Comparison of ENCODE assay signal across 1 cellular context in genomic region chr16:56861092-56861610, GRCh38.
TF ChIP-seq lines count a peak whose summit lies in the region.

No MANE protein-coding gene starts in this region.

TF ChIP-seq in HepG2, 621 proteins besides CTCF, POLR2A, EP300 and RAD21 (continues in another document):
- peak; percentile 43; the same call in 1 of the 2 replicates for TF ChIP-seq ZNF687 (CRISPR knock-in tag; IDR thresholded peaks at IDR 0.05)
- TF ChIP-seq NCOR1 (IDR thresholded peaks at IDR 0.05; ENCODE audit: borderline replicate concordance, low read length), result 0 out of 2 replicates have a peak, but pooled peaks have one; percentile 5
- 0 out of 2 replicates have a peak, but pooled peaks have one; percentile 14 for TF ChIP-seq HNF1B (CRISPR knock-in tag; IDR thresholded peaks at IDR 0.05)
- TF ChIP-seq ZNF761 (CRISPR knock-in tag; conservative IDR thresholded peaks at IDR 0.05), result peak; percentile 81; the same call in 1 of the 2 replicates
- peak; percentile 56 for TF ChIP-seq U2AF1 (optimal IDR thresholded peaks at IDR 0.05; ENCODE audit: low read depth, low read length)
- 0 out of 2 replicates have a peak, but pooled peaks have one; percentile 7 for TF ChIP-seq KDM5B (CRISPR knock-in tag; IDR thresholded peaks at IDR 0.05; ENCODE audit: borderline replicate concordance)
- 0 out of 2 replicates have a peak, but pooled peaks have one; percentile 12 for TF ChIP-seq SP5 (CRISPR knock-in tag; IDR thresholded peaks at IDR 0.05; ENCODE audit: borderline replicate concordance, low read depth)
- no peak for TF ChIP-seq DPF2 (CRISPR knock-in tag; IDR thresholded peaks at IDR 0.05; ENCODE audit: borderline replicate concordance, low read depth)
- TF ChIP-seq ZBTB7B (CRISPR knock-in tag; IDR thresholded peaks at IDR 0.05), result peak; percentile 29; the same call in 1 of the 2 replicates
- 0 out of 2 replicates have a peak, but pooled peaks have one; percentile 33 for TF ChIP-seq ZNF501 (CRISPR knock-in tag; IDR thresholded peaks at IDR 0.05)
- 0 out of 2 replicates have a peak, but pooled peaks have one; percentile 20 for TF ChIP-seq MTA1 (CRISPR knock-in tag; IDR thresholded peaks at IDR 0.05; ENCODE audit: borderline replicate concordance)
- 0 out of 2 replicates have a peak, but pooled peaks have one; percentile 14 for TF ChIP-seq AHDC1 (CRISPR knock-in tag; IDR thresholded peaks at IDR 0.05; ENCODE audit: borderline replicate concordance)
- 0 out of 2 replicates have a peak, but pooled peaks have one; percentile 27 for TF ChIP-seq ZSCAN29 (CRISPR knock-in tag; conservative IDR thresholded peaks at IDR 0.05)
- TF ChIP-seq MAF1 (CRISPR knock-in tag; IDR thresholded peaks at IDR 0.05; ENCODE audit: borderline replicate concordance), result no peak
- TF ChIP-seq ARHGAP35 (CRISPR knock-in tag; IDR thresholded peaks at IDR 0.05; ENCODE audit: borderline replicate concordance), result no peak
- no peak for TF ChIP-seq JDP2 (CRISPR knock-in tag; IDR thresholded peaks at IDR 0.05; ENCODE audit: borderline replicate concordance)
- no peak for TF ChIP-seq MXD1 (CRISPR knock-in tag; IDR thresholded peaks at IDR 0.05)
- 0 out of 2 replicates have a peak, but pooled peaks have one; percentile 31 for TF ChIP-seq ZNF567 (CRISPR knock-in tag; IDR thresholded peaks at IDR 0.05; ENCODE audit: borderline replicate concordance)
- TF ChIP-seq TBX2 (CRISPR knock-in tag; IDR thresholded peaks at IDR 0.05; ENCODE audit: borderline replicate concordance), result peak; percentile 65
- TF ChIP-seq ZNF292 (CRISPR knock-in tag; IDR thresholded peaks at IDR 0.05; ENCODE audit: borderline replicate concordance, low read depth), result 0 out of 2 replicates have a peak, but pooled peaks have one; percentile 17
- 0 out of 2 replicates have a peak, but pooled peaks have one; percentile 1 for TF ChIP-seq GABPB1 (CRISPR knock-in tag; IDR thresholded peaks at IDR 0.05)
- TF ChIP-seq MIXL1 (CRISPR knock-in tag; IDR thresholded peaks at IDR 0.05), result no peak
- 0 out of 2 replicates have a peak, but pooled peaks have one; percentile 11 for TF ChIP-seq KMT2B (CRISPR knock-in tag; IDR thresholded peaks at IDR 0.05)
- TF ChIP-seq NFYB (CRISPR knock-in tag; IDR thresholded peaks at IDR 0.05), result no peak
- TF ChIP-seq FOXP4 (CRISPR knock-in tag; IDR thresholded peaks at IDR 0.05), result no peak
- TF ChIP-seq ZNF383 (CRISPR knock-in tag; IDR thresholded peaks at IDR 0.05; ENCODE audit: borderline replicate concordance), result 0 out of 2 replicates have a peak, but pooled peaks have one; percentile 44
- TF ChIP-seq SALL1 (CRISPR knock-in tag; IDR thresholded peaks at IDR 0.05), result 0 out of 2 replicates have a peak, but pooled peaks have one; percentile 3
- TF ChIP-seq MEIS1 (CRISPR knock-in tag; IDR thresholded peaks at IDR 0.05; ENCODE audit: borderline replicate concordance), result 0 out of 2 replicates have a peak, but pooled peaks have one; percentile 29
- no peak for TF ChIP-seq TARDBP (CRISPR knock-in tag; IDR thresholded peaks at IDR 0.05)
- no peak for TF ChIP-seq GATA4 (IDR thresholded peaks at IDR 0.05; ENCODE audit: borderline replicate concordance, low read depth)
- TF ChIP-seq TEF (CRISPR knock-in tag; IDR thresholded peaks at IDR 0.05), result no peak
- no peak for TF ChIP-seq ZNF17 (CRISPR knock-in tag; IDR thresholded peaks at IDR 0.05)
- TF ChIP-seq ZNF556 (CRISPR knock-in tag; IDR thresholded peaks at IDR 0.05; ENCODE audit: borderline replicate concordance), result peak; percentile 61; the same call in 1 of the 2 replicates
- TF ChIP-seq MXD3 (CRISPR knock-in tag; IDR thresholded peaks at IDR 0.05), result 0 out of 2 replicates have a peak, but pooled peaks have one; percentile 20
- no peak for TF ChIP-seq ETS1 (CRISPR knock-in tag; IDR thresholded peaks at IDR 0.05)
- TF ChIP-seq ZNF343 (CRISPR knock-in tag; IDR thresholded peaks at IDR 0.05), result 0 out of 2 replicates have a peak, but pooled peaks have one; percentile 40
- TF ChIP-seq PHF21A (CRISPR knock-in tag; IDR thresholded peaks at IDR 0.05), result 0 out of 2 replicates have a peak, but pooled peaks have one; percentile 2
- TF ChIP-seq ARID5B (CRISPR knock-in tag; IDR thresholded peaks at IDR 0.05), result 0 out of 2 replicates have a peak, but pooled peaks have one; percentile 3
